10 cellular contexts compared by ENCODE assay signal in the genomic region with DNA sequence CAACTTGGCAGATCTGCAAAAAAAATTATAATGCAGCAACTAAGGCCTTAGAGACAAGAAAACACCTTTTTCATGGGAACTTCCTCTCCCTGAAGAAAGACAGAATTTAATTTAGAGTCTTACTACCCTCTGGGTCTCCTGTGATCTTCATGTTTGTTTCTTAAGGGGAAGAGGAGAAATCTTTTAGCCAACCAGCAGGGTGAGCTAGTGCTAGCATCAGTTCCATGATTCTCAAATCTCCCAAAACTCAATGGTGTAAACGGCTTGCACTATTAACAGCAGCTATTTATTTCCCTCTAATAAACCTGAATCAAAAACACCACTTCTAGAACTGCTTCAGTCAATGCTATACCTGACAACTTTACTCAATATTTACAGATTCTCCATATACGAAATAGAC. TPM values are rescaled to one million over a fixed set of nuclear protein-coding genes. Genes with fewer than 3 reads are reported as not detected.
A peak's percentile ranks its signal among the peaks of the same experiment; 100 is the strongest.
DNase-seq lines count a peak whose midpoint lies in the region; ATAC-seq and TF ChIP-seq lines count a peak whose summit lies in the region.
"Had no signal": no experiment of that assay in that cellular context is flagged by ENCODE, and none has a peak within 500 bp of the region (broad histone marks: within the 10 kb centered on the region; RNA-seq: fewer than 3 reads in every experiment).

No MANE protein-coding gene starts in this region.

- no peak for ATAC-seq in activated CD8-positive, alpha-beta T cell treated with anti-CD3 and anti-CD28 coated beads, Interleukin-2, amount 10 ng/mL, durations not matched to agents 7 days and 5 days
- ATAC-seq in HG03159 (IDR thresholded peaks at IDR 0.05; ENCODE audit: unreplicated experiment) (no peak), GM21576 (IDR thresholded peaks at IDR 0.05; ENCODE audit: unreplicated experiment) (no peak)

- POLR2A ChIA-PET in activated CD8-positive, alpha-beta T cell treated with anti-CD3 and anti-CD28 coated beads, Interleukin-2, amount 10 ng/mL, durations not matched to agents 7 days and 5 days (lab: Charles Lee) = no interaction called here

- H4K5ac ChIP-seq in H9 (ENCODE audit: insufficient read length, low read depth, low read length) = no peak overlapping the region

- no peak overlapping the region for H3K56ac ChIP-seq in H9 (ENCODE audit: insufficient read length, low read depth, low read length)

- H4K8ac ChIP-seq in H9 (replicated peaks; ENCODE audit: insufficient read length, low read depth, low read length) = no peak overlapping the region

- no peak overlapping the region for H2BK12ac ChIP-seq in H9 (ENCODE audit: insufficient read length, low read depth, low read length)

- no peak overlapping the region for H3K4ac ChIP-seq in H9 (ENCODE audit: low read depth, low read length)

- peak overlapping the region in 2 of 3 experiments; percentile 29; a peak in 1 of 7 replicates for H3K27ac Mint-ChIP-seq in H9
- H3K27ac Mint-ChIP-seq in activated CD8-positive, alpha-beta T cell treated with anti-CD3 and anti-CD28 coated beads, Interleukin-2, amount 10 ng/mL, durations not matched to agents 7 days and 5 days = peak overlapping the region; percentile 62

- H3K27me3 Mint-ChIP-seq in H9 (ENCODE audit: low read depth) = no peaks in the 10 kb centered on the region
- H3K27me3 Mint-ChIP-seq in activated CD8-positive, alpha-beta T cell treated with anti-CD3 and anti-CD28 coated beads, Interleukin-2, amount 10 ng/mL, durations not matched to agents 7 days and 5 days (ENCODE audit: low read depth) = no peaks in the 10 kb centered on the region

- H3K4me3 ChIP-seq in BLaER1 treated with 17β-estradiol and CSF1 and Interleukin-3, amounts not matched to agents 10 nM and 100 nM = no peak overlapping the region

- H3K4me2 ChIP-seq in BLaER1 treated with 17β-estradiol and CSF1 and Interleukin-3, amounts not matched to agents 10 nM and 100 nM = peak overlapping the region in 6 of 11 experiments; percentile 17 to 93 (median 84); a peak in 8 of 22 replicates
- no peak overlapping the region for H3K4me2 ChIP-seq in H9 (ENCODE audit: insufficient read depth, insufficient read length, low read length)

- peak; percentile 58; the same call in 2 of the 3 replicates for TF ChIP-seq CTCF in H9 (conservative IDR thresholded peaks at IDR 0.05)

- no peak overlapping the region for H2BK15ac ChIP-seq in H9 (ENCODE audit: low read depth, low read length)

- H3K14ac ChIP-seq in H9 (ENCODE audit: insufficient read depth, low read length) = no peak overlapping the region

- H2AK5ac ChIP-seq in H9 (ENCODE audit: insufficient read length, low read length) = no peak overlapping the region

- H3K79me2 ChIP-seq in H9 (ENCODE audit: insufficient read depth, low read length) = peaks cover 44% of the 10 kb centered on the region; the same call in 1 of the 2 replicates

- peaks cover 6% of the 10 kb centered on the region for H3K79me1 ChIP-seq in H9 (ENCODE audit: insufficient read depth, low read depth, low read length, poor library complexity, severe bottlenecking)

- H3K9me3 Mint-ChIP-seq in H9 = peaks cover 9 to 11% of the 10 kb centered on the region in 2 experiments
- no peaks in the 10 kb centered on the region for H3K9me3 Mint-ChIP-seq in activated CD8-positive, alpha-beta T cell treated with anti-CD3 and anti-CD28 coated beads, Interleukin-2, amount 10 ng/mL, durations not matched to agents 7 days and 5 days (ENCODE audit: insufficient read depth)

- H3K27ac ChIP-seq in BLaER1 treated with 17β-estradiol and CSF1 and Interleukin-3, amounts not matched to agents 10 nM and 100 nM = no peak overlapping the region
- no peak overlapping the region for H3K27ac ChIP-seq in H9 (ENCODE audit: insufficient read length, low read depth, low read length)
- H3K27ac ChIP-seq: neutrophil had no signal

- no peak for DNase-seq in H9
- DNase-seq in activated CD8-positive, alpha-beta T cell treated with anti-CD3 and anti-CD28 coated beads, Interleukin-2, amount 10 ng/mL, durations not matched to agents 7 days and 5 days = no peak
- peak; percentile 35 for DNase-seq in iris pigment epithelial cell (ENCODE audit: low read depth)
- DNase-seq in epidermal melanocyte (ENCODE audit: insufficient read length, low spot score) = no peak
- no peak for DNase-seq in cortex of kidney (lab: John Stamatoyannopoulos, UW)
- DNase-seq: activated CD4-positive, alpha-beta T cell treated with anti-CD3 and anti-CD28 coated beads, Interleukin-2, amount 50 U/mL, for 4 hours had no signal

- H4K20me1 ChIP-seq in BLaER1 treated with 17β-estradiol and CSF1 and Interleukin-3, amounts not matched to agents 10 nM and 100 nM = peaks cover 44 to 82% (median 78%) of the 10 kb centered on the region in 11 experiments; a peak in 21 of 22 replicates
- no peaks in the 10 kb centered on the region for H4K20me1 ChIP-seq in H9 (ENCODE audit: control insufficient read depth, insufficient read depth, insufficient read length)

- H3K9me3 ChIP-seq in BLaER1 treated with 17β-estradiol and CSF1 and Interleukin-3, amounts not matched to agents 10 nM and 100 nM (replicated peaks in 1 of 11) = no peaks in the 10 kb centered on the region
- H3K9me3 ChIP-seq in H9 (ENCODE audit: control insufficient read depth, low read depth, low read length) = no peaks in the 10 kb centered on the region
- H3K9me3 ChIP-seq: neutrophil had no signal

- WGBS in H9 (ENCODE audit: extremely low coverage, insufficient read length, low lambda C conversion rate) = no CpG with 5 or more reads among the region's 2 CpGs

- H3K4me1 Mint-ChIP-seq in H9 = peaks cover 55 to 61% of the 10 kb centered on the region in 2 experiments
- peaks cover 50% of the 10 kb centered on the region for H3K4me1 Mint-ChIP-seq in activated CD8-positive, alpha-beta T cell treated with anti-CD3 and anti-CD28 coated beads, Interleukin-2, amount 10 ng/mL, durations not matched to agents 7 days and 5 days (ENCODE audit: low read depth)

- no peak overlapping the region for H3K18ac ChIP-seq in H9 (ENCODE audit: insufficient read length, low read depth, low read length)

- H4K91ac ChIP-seq in H9 (ENCODE audit: insufficient read length, low read depth, low read length) = no peak overlapping the region

- no peak overlapping the region for H2BK20ac ChIP-seq in H9 (ENCODE audit: low read depth, low read length, poor library complexity, severe bottlenecking)

- no peak overlapping the region for H2BK5ac ChIP-seq in H9 (ENCODE audit: insufficient read length, low read length)

- H3K23me2 ChIP-seq in H9 (ENCODE audit: insufficient read length, low read depth, low read length, poor library complexity, severe bottlenecking) = peaks cover 3% of the 10 kb centered on the region

- peaks cover 24 to 68% (median 37%) of the 10 kb centered on the region in 10 experiments for H3K4me1 ChIP-seq in BLaER1 treated with 17β-estradiol and CSF1 and Interleukin-3, amounts not matched to agents 10 nM and 100 nM
- H3K4me1 ChIP-seq in H9 (ENCODE audit: insufficient read depth, low read length) = peaks cover 8% of the 10 kb centered on the region; the same call in 1 of the 2 replicates

- peaks cover 30 to 43% (median 37%) of the 10 kb centered on the region in 3 experiments for H3K36me3 Mint-ChIP-seq in H9 (ENCODE audit: insufficient read depth in 1 of 3, low read depth in 3 of 3)
- peaks cover 41% of the 10 kb centered on the region for H3K36me3 Mint-ChIP-seq in activated CD8-positive, alpha-beta T cell treated with anti-CD3 and anti-CD28 coated beads, Interleukin-2, amount 10 ng/mL, durations not matched to agents 7 days and 5 days (ENCODE audit: low read depth)

- peaks cover 0 to 77% (median 41%) of the 10 kb centered on the region in 11 experiments; a peak in 20 of 22 replicates for H3K36me3 ChIP-seq in BLaER1 treated with 17β-estradiol and CSF1 and Interleukin-3, amounts not matched to agents 10 nM and 100 nM
- H3K36me3 ChIP-seq: neutrophil had no signal

- peak overlapping the region in 1 of 2 experiments; percentile 51; a peak in 1 of 5 replicates for H3K4me3 Mint-ChIP-seq in H9
- H3K4me3 Mint-ChIP-seq in activated CD8-positive, alpha-beta T cell treated with anti-CD3 and anti-CD28 coated beads, Interleukin-2, amount 10 ng/mL, durations not matched to agents 7 days and 5 days = no peak overlapping the region

- CTCF ChIA-PET in activated CD8-positive, alpha-beta T cell treated with anti-CD3 and anti-CD28 coated beads, Interleukin-2, amount 10 ng/mL, durations not matched to agents 7 days and 5 days (lab: Charles Lee) = interaction anchor here (1.0 to 2.5 kb wide), 4 partner anchors 10 to 147 kb away, joined by 3 to 19 read pairs (median 6); no protein-coding TSS in a partner anchor

- no peak overlapping the region for H2AFZ ChIP-seq in H9 (ENCODE audit: low read length)

- H3K23ac ChIP-seq in H9 (ENCODE audit: insufficient read length, low read depth, low read length) = no peak overlapping the region

- no peak overlapping the region for H3T11ph ChIP-seq in H9 (ENCODE audit: low read length)

- no peak overlapping the region for H2BK120ac ChIP-seq in H9 (ENCODE audit: low read depth, low read length, poor library complexity, severe bottlenecking)

- H3K27me3 ChIP-seq in BLaER1 treated with 17β-estradiol and CSF1 and Interleukin-3, amounts not matched to agents 10 nM and 100 nM = no peaks in the 10 kb centered on the region
- H3K27me3 ChIP-seq in H9 (ENCODE audit: insufficient read depth, low read length) = no peaks in the 10 kb centered on the region
- H3K27me3 ChIP-seq: neutrophil had no signal

- no peak overlapping the region for H3K9ac ChIP-seq in BLaER1 treated with 17β-estradiol and CSF1 and Interleukin-3, amounts not matched to agents 10 nM and 100 nM
- H3K9ac ChIP-seq in H9 (ENCODE audit: extremely low read depth, insufficient read length, low read length) = no peak overlapping the region

RNA-seq across cellular contexts. Expression of a gene that starts 3.8 kb away (rescaled TPM):
- total RNA-seq in H9 (2021) = 78.9 and 80.7 TPM in 2 replicates
- 10 to 100 TPM; 49.4 to 52.2 TPM for total RNA-seq in activated CD8-positive, alpha-beta T cell treated with anti-CD3 and anti-CD28 coated beads, Interleukin-2, amount 10 ng/mL, durations not matched to agents 7 days and 5 days
